1 cellular context compared by ENCODE assay signal in the genomic region with DNA sequence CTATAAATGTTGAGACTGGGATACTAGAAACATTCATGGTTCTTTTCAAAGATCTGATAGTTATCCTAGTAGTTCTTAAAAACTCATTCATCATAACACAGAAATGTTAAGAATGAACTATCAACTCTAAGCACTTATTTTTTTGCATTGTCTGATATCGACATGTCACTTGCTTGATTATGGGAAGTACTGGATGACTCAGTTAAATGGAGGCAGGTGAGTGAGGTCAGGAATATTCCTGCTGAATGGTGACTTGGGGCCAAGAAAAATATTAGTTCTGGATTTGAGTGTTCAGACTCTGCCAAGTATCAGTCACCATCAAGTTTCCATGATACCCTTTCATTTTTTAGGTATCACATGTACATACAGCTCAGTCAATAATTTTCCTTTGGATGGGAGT.
TF ChIP-seq lines count a peak whose summit lies in the region.

No MANE protein-coding gene starts in this region.

TF ChIP-seq in HEK293, 187 proteins besides CTCF, POLR2A, EP300 and RAD21 (continued from another document):
- TF ChIP-seq, protein P1, sequence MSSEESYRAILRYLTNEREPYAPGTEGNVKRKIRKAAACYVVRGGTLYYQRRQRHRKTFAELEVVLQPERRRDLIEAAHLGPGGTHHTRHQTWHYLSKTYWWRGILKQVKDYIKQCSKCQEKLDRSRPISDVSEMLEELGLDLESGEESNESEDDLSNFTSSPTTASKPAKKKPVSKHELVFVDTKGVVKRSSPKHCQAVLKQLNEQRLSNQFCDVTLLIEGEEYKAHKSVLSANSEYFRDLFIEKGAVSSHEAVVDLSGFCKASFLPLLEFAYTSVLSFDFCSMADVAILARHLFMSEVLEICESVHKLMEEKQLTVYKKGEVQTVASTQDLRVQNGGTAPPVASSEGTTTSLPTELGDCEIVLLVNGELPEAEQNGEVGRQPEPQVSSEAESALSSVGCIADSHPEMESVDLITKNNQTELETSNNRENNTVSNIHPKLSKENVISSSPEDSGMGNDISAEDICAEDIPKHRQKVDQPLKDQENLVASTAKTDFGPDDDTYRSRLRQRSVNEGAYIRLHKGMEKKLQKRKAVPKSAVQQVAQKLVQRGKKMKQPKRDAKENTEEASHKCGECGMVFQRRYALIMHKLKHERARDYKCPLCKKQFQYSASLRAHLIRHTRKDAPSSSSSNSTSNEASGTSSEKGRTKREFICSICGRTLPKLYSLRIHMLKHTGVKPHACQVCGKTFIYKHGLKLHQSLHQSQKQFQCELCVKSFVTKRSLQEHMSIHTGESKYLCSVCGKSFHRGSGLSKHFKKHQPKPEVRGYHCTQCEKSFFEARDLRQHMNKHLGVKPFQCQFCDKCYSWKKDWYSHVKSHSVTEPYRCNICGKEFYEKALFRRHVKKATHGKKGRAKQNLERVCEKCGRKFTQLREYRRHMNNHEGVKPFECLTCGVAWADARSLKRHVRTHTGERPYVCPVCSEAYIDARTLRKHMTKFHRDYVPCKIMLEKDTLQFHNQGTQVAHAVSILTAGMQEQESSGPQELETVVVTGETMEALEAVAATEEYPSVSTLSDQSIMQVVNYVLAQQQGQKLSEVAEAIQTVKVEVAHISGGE (tag by site-specific recombination; conservative IDR thresholded peaks at IDR 0.05; ENCODE audit: low read depth): no peak
- TF ChIP-seq ZNF629 (tag by site-specific recombination; IDR thresholded peaks at IDR 0.05) (peak; percentile 77), ZNF341 (tag by site-specific recombination; IDR thresholded peaks at IDR 0.05; ENCODE audit: low read depth) (no peak), ZNF184 (tag by site-specific recombination; IDR thresholded peaks at IDR 0.05) (no peak), ZNF785 (tag by site-specific recombination; IDR thresholded peaks at IDR 0.05) (no peak), KLF8 (tag by site-specific recombination; IDR thresholded peaks at IDR 0.05) (no peak), TCF7L2 (IDR thresholded peaks at IDR 0.05; ENCODE audit: borderline replicate concordance, low read depth, low read length) (no peak), ZNF843 (tag by site-specific recombination; IDR thresholded peaks at IDR 0.05) (0 out of 2 replicates have a peak, but pooled peaks have one; percentile 23), ZNF23 (tag by site-specific recombination; IDR thresholded peaks at IDR 0.05; ENCODE audit: borderline replicate concordance) (no peak), ZBTB17 (tag by site-specific recombination; IDR thresholded peaks at IDR 0.05) (no peak), ZNF2 (tag by site-specific recombination; IDR thresholded peaks at IDR 0.05) (no peak), ZNF157 (tag by site-specific recombination; IDR thresholded peaks at IDR 0.05) (no peak), ZNF621 (tag by site-specific recombination; IDR thresholded peaks at IDR 0.05) (no peak), ZNF10 (tag by site-specific recombination; IDR thresholded peaks at IDR 0.05) (no peak)
- TF ChIP-seq, protein P2, sequence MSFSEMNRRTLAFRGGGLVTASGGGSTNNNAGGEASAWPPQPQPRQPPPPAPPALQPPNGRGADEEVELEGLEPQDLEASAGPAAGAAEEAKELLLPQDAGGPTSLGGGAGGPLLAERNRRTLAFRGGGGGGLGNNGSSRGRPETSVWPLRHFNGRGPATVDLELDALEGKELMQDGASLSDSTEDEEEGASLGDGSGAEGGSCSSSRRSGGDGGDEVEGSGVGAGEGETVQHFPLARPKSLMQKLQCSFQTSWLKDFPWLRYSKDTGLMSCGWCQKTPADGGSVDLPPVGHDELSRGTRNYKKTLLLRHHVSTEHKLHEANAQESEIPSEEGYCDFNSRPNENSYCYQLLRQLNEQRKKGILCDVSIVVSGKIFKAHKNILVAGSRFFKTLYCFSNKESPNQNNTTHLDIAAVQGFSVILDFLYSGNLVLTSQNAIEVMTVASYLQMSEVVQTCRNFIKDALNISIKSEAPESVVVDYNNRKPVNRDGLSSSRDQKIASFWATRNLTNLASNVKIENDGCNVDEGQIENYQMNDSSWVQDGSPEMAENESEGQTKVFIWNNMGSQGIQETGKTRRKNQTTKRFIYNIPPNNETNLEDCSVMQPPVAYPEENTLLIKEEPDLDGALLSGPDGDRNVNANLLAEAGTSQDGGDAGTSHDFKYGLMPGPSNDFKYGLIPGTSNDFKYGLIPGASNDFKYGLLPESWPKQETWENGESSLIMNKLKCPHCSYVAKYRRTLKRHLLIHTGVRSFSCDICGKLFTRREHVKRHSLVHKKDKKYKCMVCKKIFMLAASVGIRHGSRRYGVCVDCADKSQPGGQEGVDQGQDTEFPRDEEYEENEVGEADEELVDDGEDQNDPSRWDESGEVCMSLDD (tag by site-specific recombination; IDR thresholded peaks at IDR 0.05): no peak
- TF ChIP-seq, protein P3, sequence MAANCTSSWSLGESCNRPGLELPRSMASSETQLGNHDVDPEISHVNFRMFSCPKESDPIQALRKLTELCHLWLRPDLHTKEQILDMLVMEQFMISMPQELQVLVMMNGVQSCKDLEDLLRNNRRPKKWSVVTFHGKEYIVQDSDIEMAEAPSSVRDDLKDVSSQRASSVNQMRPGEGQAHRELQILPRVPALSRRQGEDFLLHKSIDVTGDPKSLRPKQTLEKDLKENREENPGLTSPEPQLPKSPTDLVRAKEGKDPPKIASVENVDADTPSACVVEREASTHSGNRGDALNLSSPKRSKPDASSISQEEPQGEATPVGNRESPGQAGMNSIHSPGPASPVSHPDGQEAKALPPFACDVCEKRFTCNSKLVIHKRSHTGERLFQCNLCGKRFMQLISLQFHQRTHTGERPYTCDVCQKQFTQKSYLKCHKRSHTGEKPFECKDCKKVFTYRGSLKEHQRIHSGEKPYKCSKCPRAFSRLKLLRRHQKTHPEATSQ (tag by site-specific recombination; IDR thresholded peaks at IDR 0.05): no peak
- TF ChIP-seq, protein P4, sequence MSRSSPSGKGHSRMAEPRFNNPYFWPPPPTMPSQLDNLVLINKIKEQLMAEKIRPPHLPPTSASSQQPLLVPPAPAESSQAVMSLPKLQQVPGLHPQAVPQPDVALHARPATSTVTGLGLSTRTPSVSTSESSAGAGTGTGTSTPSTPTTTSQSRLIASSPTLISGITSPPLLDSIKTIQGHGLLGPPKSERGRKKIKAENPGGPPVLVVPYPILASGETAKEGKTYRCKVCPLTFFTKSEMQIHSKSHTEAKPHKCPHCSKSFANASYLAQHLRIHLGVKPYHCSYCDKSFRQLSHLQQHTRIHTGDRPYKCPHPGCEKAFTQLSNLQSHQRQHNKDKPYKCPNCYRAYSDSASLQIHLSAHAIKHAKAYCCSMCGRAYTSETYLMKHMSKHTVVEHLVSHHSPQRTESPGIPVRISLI (tag by site-specific recombination; IDR thresholded peaks at IDR 0.05): peak; percentile 35; the same call in 1 of the 2 replicates
